8 cellular contexts compared by ENCODE assay signal in the genomic region with DNA sequence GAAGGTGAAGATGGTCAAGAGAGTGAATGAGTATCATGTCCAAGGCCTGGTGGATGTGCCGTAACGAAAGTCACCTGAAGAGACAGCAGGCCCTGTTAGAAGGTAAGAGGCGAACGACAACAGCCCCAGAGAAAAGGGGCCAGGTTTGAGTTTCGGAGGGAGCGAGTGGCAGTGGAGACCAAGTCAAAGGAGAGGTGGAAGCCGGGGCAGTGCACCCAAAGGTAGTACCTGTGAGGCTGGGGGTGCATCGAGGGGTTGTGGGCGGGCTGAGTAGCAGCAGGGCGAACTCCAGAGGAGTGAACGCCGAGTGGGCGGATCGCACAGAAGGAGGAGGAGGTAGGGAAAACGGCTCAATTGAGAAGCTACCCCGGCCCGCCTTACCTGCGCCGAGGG. TPM values are rescaled to one million over a fixed set of nuclear protein-coding genes. Genes with fewer than 3 reads are reported as not detected.
DNase-seq lines count a peak whose midpoint lies in the region; ATAC-seq, FAIRE-seq and TF ChIP-seq lines count a peak whose summit lies in the region.

No MANE protein-coding gene starts in this region.

- H3K4me1 Mint-ChIP-seq in stimulated activated naive CD8-positive, alpha-beta T cell treated with anti-CD3 and anti-CD28 coated beads, Interleukin-15, amount 100 ng/mL, for 72 hours, result peaks cover 60% of the 10 kb centered on the region

- peak; percentile 55 for ATAC-seq in stimulated activated naive CD8-positive, alpha-beta T cell treated with anti-CD3 and anti-CD28 coated beads, Interleukin-15, amount 100 ng/mL, for 72 hours

- no peaks in the 10 kb centered on the region for H3K9me3 ChIP-seq in MG63
- H3K9me3 ChIP-seq in adrenal gland (replicated peaks in 1 of 3), result no peaks in the 10 kb centered on the region
- H3K9me3 ChIP-seq in keratinocyte (ENCODE audit: control insufficient read depth, low read depth, low read length), result no peaks in the 10 kb centered on the region

- no peak for TF ChIP-seq CTCF in adrenal gland (IDR thresholded peaks at IDR 0.05)
- TF ChIP-seq CTCF in keratinocyte (optimal IDR thresholded peaks at IDR 0.05 in 1 of 3, IDR thresholded peaks at IDR 0.05 in 1 of 3, conservative IDR thresholded peaks at IDR 0.05 in 1 of 3; ENCODE audit: extremely low read depth in 1 of 3, insufficient read depth in 2 of 3, low read length in 3 of 3), result no peak

- no peak for FAIRE-seq in keratinocyte (lab: Jason Lieb, UNC)

- H3K4me3 ChIP-seq in MG63, result peak overlapping the region; percentile 90
- peak overlapping the region in 3 of 4 donors; percentile 80 to 95 (median 92) for H3K4me3 ChIP-seq in adrenal gland
- peak overlapping the region; percentile 73 to 95 (median 88) for H3K4me3 ChIP-seq in keratinocyte (ENCODE audit: control insufficient read depth in 2 of 3, extremely low read depth in 1 of 3, insufficient read depth in 2 of 3, low read depth in 1 of 3, low read length in 3 of 3)

- H3K9me3 Mint-ChIP-seq in stimulated activated naive CD8-positive, alpha-beta T cell treated with anti-CD3 and anti-CD28 coated beads, Interleukin-15, amount 100 ng/mL, for 72 hours, result no peaks in the 10 kb centered on the region

- 0 to 1% (median 1%) methylated on average over 19 of the region's 19 CpGs for WGBS in adrenal gland, 4 donors

- H3K27ac ChIP-seq in adrenal gland (peak overlapping the region; percentile 80 to 98 (median 93)), keratinocyte (ENCODE audit: control insufficient read depth, insufficient read depth, low read length) (peak overlapping the region; percentile 96)

- peak overlapping the region; percentile 99 for H3K9ac ChIP-seq in keratinocyte (ENCODE audit: control insufficient read depth, extremely low read depth, insufficient read depth, low read length)

- H3K27ac Mint-ChIP-seq in stimulated activated naive CD8-positive, alpha-beta T cell treated with anti-CD3 and anti-CD28 coated beads, Interleukin-15, amount 100 ng/mL, for 72 hours, result peak overlapping the region; percentile 100

- DNase-seq in NCI-H526 (lab: John Stamatoyannopoulos, UW) (peak; percentile 60 to 87), NCI-H526 treated with DMSO at 0.1 percent for 48 hours (lab: John Stamatoyannopoulos, UW) (no peak), GOT3 (lab: John Stamatoyannopoulos, UW) (peak; percentile 43), MG63 (no peak), adrenal gland (no peak), keratinocyte (ENCODE audit: low read depth, low spot score) (peak; percentile 21), NCI-H1930 (lab: John Stamatoyannopoulos, UW) (no peak)
- no peak for DNase-seq in stimulated activated naive CD8-positive, alpha-beta T cell treated with anti-CD3 and anti-CD28 coated beads, Interleukin-15, amount 100 ng/mL, for 72 hours

- dilution Hi-C loops in keratinocyte (cut with MboI; ENCODE audit: extremely low pct_ligation_motif_present, low sequenced_read_pairs), result no loop called here

- H3K27me3 ChIP-seq in MG63, result no peaks in the 10 kb centered on the region
- H3K27me3 ChIP-seq in adrenal gland, result no peaks in the 10 kb centered on the region
- H3K27me3 ChIP-seq in keratinocyte (ENCODE audit: control insufficient read depth, extremely low read depth, insufficient read depth, low read length), result no peaks in the 10 kb centered on the region

- peak overlapping the region; percentile 75 to 90 for H3K4me3 Mint-ChIP-seq in stimulated activated naive CD8-positive, alpha-beta T cell treated with anti-CD3 and anti-CD28 coated beads, Interleukin-15, amount 100 ng/mL, for 72 hours

- peak overlapping the region; percentile 97 for H3K4me2 ChIP-seq in keratinocyte (ENCODE audit: control insufficient read depth, extremely low read depth, insufficient read depth, low read depth, low read length)

- no peaks in the 10 kb centered on the region for H4K20me1 ChIP-seq in keratinocyte (ENCODE audit: control insufficient read depth, extremely low read depth, insufficient read depth, low read length)

- no peak for TF ChIP-seq POLR2A in adrenal gland (IDR thresholded peaks at IDR 0.05)

- H3K27me3 Mint-ChIP-seq in stimulated activated naive CD8-positive, alpha-beta T cell treated with anti-CD3 and anti-CD28 coated beads, Interleukin-15, amount 100 ng/mL, for 72 hours, result no peaks in the 10 kb centered on the region

- H3K79me2 ChIP-seq in keratinocyte (ENCODE audit: control insufficient read depth, insufficient read depth, low read length), result peaks cover 76% of the 10 kb centered on the region

- peak overlapping the region; percentile 94 for H2AFZ ChIP-seq in keratinocyte (ENCODE audit: control insufficient read depth, low read length)

- H3K36me3 ChIP-seq in MG63 (peaks cover 50% of the 10 kb centered on the region), adrenal gland (replicated peaks in 1 of 2) (no peaks in the 10 kb centered on the region), keratinocyte (ENCODE audit: control insufficient read depth in 2 of 2, extremely low read depth in 1 of 2, insufficient read depth in 2 of 2, low read length in 2 of 2) (peaks cover 2 to 7% of the 10 kb centered on the region in 2 experiments)

- intact Hi-C loops in adrenal gland (cut with DNase I), result no loop called here

- H3K9me1 ChIP-seq in keratinocyte (ENCODE audit: control insufficient read depth, extremely low read depth, insufficient read depth, low read length), result no peaks in the 10 kb centered on the region

- H3K4me1 ChIP-seq in adrenal gland (replicated peaks in 1 of 2) (peaks cover 21 to 41% of the 10 kb centered on the region in 2 donors), keratinocyte (ENCODE audit: control insufficient read depth, extremely low read depth, insufficient read depth, low read length) (peaks cover 29% of the 10 kb centered on the region)

RNA-seq across cellular contexts. Expression of a gene that starts 0.4 kb away (rescaled TPM):
- total RNA-seq in MG63 (2014; rRNA removed; shearing (Covaris generic); ENCODE audit: low replicate concordance), result 4.9 and 6.8 TPM in 2 replicates
- total RNA-seq in adrenal gland, result 10 to 100 TPM in 6 of 8 donors, 1 to 10 TPM in 2; 4.8 to 30.7 (median 13.8) TPM
- polyA plus RNA-seq in adrenal gland (1 to 10 TPM; 2.5 to 8.3 (median 3.3) TPM), keratinocyte (2.2 to 4.2 TPM (median 2.7 TPM) in 3 replicates)
- polyA plus RNA-seq in keratinocyte (2011; ENCODE audit: low read depth), result 6.4 TPM
- polyA plus RNA-seq in keratinocyte (2011; cell fraction: cytosol; rRNA removed), result 0.97 and 2.1 TPM in 2 replicates
- polyA plus RNA-seq in keratinocyte (2011; cell fraction: nucleus; rRNA removed), result 2.9 and 3.0 TPM in 2 replicates
- 2.0 and 2.7 TPM in 2 replicates for polyA plus RNA-seq in keratinocyte (2012; ENCODE audit: low replicate concordance)
- polyA minus RNA-seq in keratinocyte, result 3.5 to 11.3 TPM (median 5.9 TPM) in 3 replicates
- 4.4 TPM for polyA minus RNA-seq in keratinocyte (2011; cell fraction: cytosol; rRNA and poly(A)+ RNA removed)
- polyA minus RNA-seq in keratinocyte (2011; cell fraction: nucleus; rRNA and poly(A)+ RNA removed), result 5.5 and 11.1 TPM in 2 replicates

RNA-seq across cellular contexts. Expression of a gene that starts 0.8 kb away (rescaled TPM):
- 115 and 131 TPM in 2 replicates for total RNA-seq in MG63 (2014; rRNA removed; shearing (Covaris generic); ENCODE audit: low replicate concordance)
- total RNA-seq in adrenal gland, result 10 to 100 TPM; 28.6 to 51.3 (median 38.5) TPM
- 10 to 100 TPM; 20.4 to 47.7 (median 22.8) TPM for polyA plus RNA-seq in adrenal gland
- 41.9 to 66.7 TPM (median 48.1 TPM) in 3 replicates for polyA plus RNA-seq in keratinocyte
- 5.2 TPM for polyA plus RNA-seq in keratinocyte (2011; ENCODE audit: low read depth)
- polyA plus RNA-seq in keratinocyte (2011; cell fraction: cytosol; rRNA removed), result 30.4 and 55.7 TPM in 2 replicates
- polyA plus RNA-seq in keratinocyte (2011; cell fraction: nucleus; rRNA removed), result 42.5 and 44.0 TPM in 2 replicates
- polyA plus RNA-seq in keratinocyte (2012; ENCODE audit: low replicate concordance), result 23.1 and 28.9 TPM in 2 replicates
- polyA minus RNA-seq in keratinocyte, result 49.6 to 95.6 TPM (median 74.7 TPM) in 3 replicates
- polyA minus RNA-seq in keratinocyte (2011; cell fraction: cytosol; rRNA and poly(A)+ RNA removed), result 49.5 TPM
- polyA minus RNA-seq in keratinocyte (2011; cell fraction: nucleus; rRNA and poly(A)+ RNA removed), result 27.0 and 38.7 TPM in 2 replicates

RNA-seq across cellular contexts. Expression of a gene that starts 39.9 kb away (rescaled TPM):
- total RNA-seq in MG63 (2014; rRNA removed; shearing (Covaris generic); ENCODE audit: low replicate concordance), result 0.74 and 1.2 TPM in 2 replicates
- 1 to 10 TPM in 5 of 8 donors, under 1 TPM in 3; 0.72 to 5.8 (median 1.3) TPM for total RNA-seq in adrenal gland
- polyA plus RNA-seq in adrenal gland (10 to 100 TPM in 1 of 3 donors, 1 to 10 TPM in 2; 4.5 to 23.2 (median 5.5) TPM), keratinocyte (10.2 to 15.3 TPM (median 13.2 TPM) in 3 replicates)
- polyA plus RNA-seq in keratinocyte (2011; ENCODE audit: low read depth), result 1.5 TPM
- 4.9 TPM in 2 replicates for polyA plus RNA-seq in keratinocyte (2011; cell fraction: cytosol; rRNA removed)
- polyA plus RNA-seq in keratinocyte (2011; cell fraction: nucleus; rRNA removed), result 25.5 and 31.4 TPM in 2 replicates
- 2.5 and 10.4 TPM in 2 replicates for polyA plus RNA-seq in keratinocyte (2012; ENCODE audit: low replicate concordance)
- 11.0 to 18.0 TPM (median 16.2 TPM) in 3 replicates for polyA minus RNA-seq in keratinocyte
- 3.6 TPM for polyA minus RNA-seq in keratinocyte (2011; cell fraction: cytosol; rRNA and poly(A)+ RNA removed)
- polyA minus RNA-seq in keratinocyte (2011; cell fraction: nucleus; rRNA and poly(A)+ RNA removed), result 4.6 and 14.4 TPM in 2 replicates

Comparison
In these comparisons a context has a peak if more than half of its experiments do, and no peak if none do; other contexts are left out.
1. DNase-seq: peak in NCI-H526 (2 of 2), GOT3 (single experiment) and keratinocyte (single experiment); none in NCI-H526 treated with DMSO at 0.1 percent for 48 hours (single experiment), MG63 (single experiment), adrenal gland (0 of 7), stimulated activated naive CD8-positive, alpha-beta T cell treated with anti-CD3 and anti-CD28 coated beads, Interleukin-15, amount 100 ng/mL, for 72 hours (0 of 2) and NCI-H1930 (0 of 2).
2. Peak in every context shown above with its lines, with median percentiles within 50 percentile points of each other: H3K4me3 ChIP-seq.